Comparison of ENCODE assay signal across 8 cellular contexts in genomic region chr3:42600111-42600957, GRCh38. TPM values are rescaled to one million over a fixed set of nuclear protein-coding genes. Genes with fewer than 3 reads are reported as not detected.
DNase-seq lines count a peak whose midpoint lies in the region; ATAC-seq, FAIRE-seq and TF ChIP-seq lines count a peak whose summit lies in the region.

Gene NKTR (plus strand): TSS chr3:42600686. CDS start chr3:42601007, 321 bp downstream.

- TF ChIP-seq CTCF in keratinocyte (optimal IDR thresholded peaks at IDR 0.05 in 1 of 3, IDR thresholded peaks at IDR 0.05 in 1 of 3, conservative IDR thresholded peaks at IDR 0.05 in 1 of 3; ENCODE audit: extremely low read depth in 1 of 3, insufficient read depth in 2 of 3, low read length in 3 of 3) = no peak

- H3K36me3 ChIP-seq in keratinocyte (ENCODE audit: control insufficient read depth in 2 of 2, extremely low read depth in 1 of 2, insufficient read depth in 2 of 2, low read length in 2 of 2) = no peaks in the 10 kb centered on the region

- H3K9me1 ChIP-seq in keratinocyte (ENCODE audit: control insufficient read depth, extremely low read depth, insufficient read depth, low read length) = no peaks in the 10 kb centered on the region

- dilution Hi-C loops in keratinocyte (cut with MboI; ENCODE audit: extremely low pct_ligation_motif_present, low sequenced_read_pairs) = no loop called here

- no peaks in the 10 kb centered on the region for H3K27me3 ChIP-seq in keratinocyte (ENCODE audit: control insufficient read depth, extremely low read depth, insufficient read depth, low read length)

- H2AFZ ChIP-seq in keratinocyte (ENCODE audit: control insufficient read depth, low read length) = peak within 1 kb of the TSS; percentile 88

- peaks cover 4% of the 10 kb centered on the region for H4K20me1 ChIP-seq in keratinocyte (ENCODE audit: control insufficient read depth, extremely low read depth, insufficient read depth, low read length)

- FAIRE-seq in keratinocyte (lab: Jason Lieb, UNC) = peak; percentile 81

- peaks cover 44% of the 10 kb centered on the region for H3K79me2 ChIP-seq in keratinocyte (ENCODE audit: control insufficient read depth, insufficient read depth, low read length)

- H3K4me1 ChIP-seq in keratinocyte (ENCODE audit: control insufficient read depth, extremely low read depth, insufficient read depth, low read length) = peaks cover 22% of the 10 kb centered on the region

- peak; percentile 87 for TF ChIP-seq POLR2A in GM19099 (IDR thresholded peaks at IDR 0.05; ENCODE audit: extremely low read depth, insufficient read length, low read depth)

- H3K9me3 ChIP-seq in keratinocyte (ENCODE audit: control insufficient read depth, low read depth, low read length) = no peaks in the 10 kb centered on the region

- H3K27ac ChIP-seq in keratinocyte (ENCODE audit: control insufficient read depth, insufficient read depth, low read length) = peak within 1 kb of the TSS; percentile 83

- H3K9ac ChIP-seq in keratinocyte (ENCODE audit: control insufficient read depth, extremely low read depth, insufficient read depth, low read length) = peak within 1 kb of the TSS; percentile 94

- H3K4me3 ChIP-seq in keratinocyte (ENCODE audit: control insufficient read depth in 2 of 3, extremely low read depth in 1 of 3, insufficient read depth in 2 of 3, low read depth in 1 of 3, low read length in 3 of 3) = peak within 1 kb of the TSS; percentile 72 to 98 (median 93)

- peak within 1 kb of the TSS; percentile 95 for H3K4me2 ChIP-seq in keratinocyte (ENCODE audit: control insufficient read depth, extremely low read depth, insufficient read depth, low read depth, low read length)

- DNase-seq in AG20443 (ENCODE audit: low spot score) = peak; percentile 94
- DNase-seq in NCI-H510A (lab: John Stamatoyannopoulos, UW) = peak; percentile 98
- DNase-seq in activated CD4-positive, alpha-beta T cell treated with anti-CD3 and anti-CD28 coated beads for 1 hour = peak; percentile 99
- peak; percentile 98 for DNase-seq in cerebellum (ENCODE audit: low spot score)
- DNase-seq in keratinocyte (ENCODE audit: low read depth, low spot score) = peak; percentile 95
- peak; percentile 98 to 99 for DNase-seq in stimulated activated CD4-positive, alpha-beta T cell treated with anti-CD3 and anti-CD28 coated beads, Interleukin-15, amount 100 ng/mL, for 1 hour (ENCODE audit: low read depth in 1 of 2, low spot score in 1 of 2)

- peak; percentile 89 for ATAC-seq in HG03432 (IDR thresholded peaks at IDR 0.05; ENCODE audit: unreplicated experiment)

RNA-seq across cellular contexts. Expression of gene NKTR, which starts in this region (rescaled TPM):
- total RNA-seq in cerebellum = 259 TPM
- 15.2 to 38.6 TPM (median 25.3 TPM) in 3 replicates for polyA plus RNA-seq in keratinocyte
- 129 TPM for polyA plus RNA-seq in keratinocyte (2011; ENCODE audit: low read depth)
- polyA plus RNA-seq in keratinocyte (2011; cell fraction: cytosol; rRNA removed) = 4.2 and 7.9 TPM in 2 replicates
- polyA plus RNA-seq in keratinocyte (2011; cell fraction: nucleus; rRNA removed) = 83.0 and 110 TPM in 2 replicates
- 11.3 and 17.9 TPM in 2 replicates for polyA plus RNA-seq in keratinocyte (2012; ENCODE audit: low replicate concordance)
- 4.1 to 41.1 TPM (median 10.5 TPM) in 3 replicates for polyA minus RNA-seq in keratinocyte
- polyA minus RNA-seq in keratinocyte (2011; cell fraction: cytosol; rRNA and poly(A)+ RNA removed) = 6.3 TPM
- 50.2 and 87.6 TPM in 2 replicates for polyA minus RNA-seq in keratinocyte (2011; cell fraction: nucleus; rRNA and poly(A)+ RNA removed)

Comparison
In these comparisons a context has a peak if more than half of its experiments do, and no peak if none do; other contexts are left out.
1. Peak in every context shown above with its lines: DNase-seq, ATAC-seq, H3K4me3 ChIP-seq and H3K27ac ChIP-seq.